In genomic region chr5:154158379-154158738, GRCh38 we compare ENCODE assay signal across 27 cellular contexts.
"Had no signal": no experiment of that assay in that cellular context is flagged by ENCODE, and none has a peak within 500 bp of the region (broad histone marks: within the 10 kb centered on the region; RNA-seq: fewer than 3 reads in every experiment).

No MANE protein-coding gene starts in this region.

- FAIRE-seq: islet of Langerhans, kidney had no signal

- DNase-seq: cerebellar nuclear complex; colonic mucosa; cortex of kidney; effector CD8-positive, alpha-beta T cell; effector memory CD8-positive, alpha-beta T cell; erythroblast; esophagus squamous epithelium; foreskin fibroblast; foreskin melanocyte; gastrocnemius medialis; glutamatergic neuron; head of caudate nucleus; heart right ventricle; hippocampal formation; kidney; kidney glomerular epithelial cell; left colon; left ventricle myocardium inferior; lower lobe of right lung; mesenchymal stem cell; mucosa of descending colon had no signal

- H3K27ac ChIP-seq: colonic mucosa, epithelial cell of prostate, esophagus squamous epithelium, gastrocnemius medialis, heart right ventricle, left ventricle myocardium inferior, lower lobe of right lung had no signal

- H3K27ac Mint-ChIP-seq: dendritic cell treated with granulocyte-macrophage colony-stimulating factor and Interleukin-4, amounts not matched to agents 40 ng/mL and 50 ng/mL, for 4 days; effector memory CD8-positive, alpha-beta T cell; mesothelial cell of epicardium had no signal

- H3K9me3 ChIP-seq: colonic mucosa, esophagus squamous epithelium, gastrocnemius medialis, heart right ventricle, left ventricle myocardium inferior, lower lobe of right lung, mucosa of descending colon had no signal

- ATAC-seq: effector memory CD8-positive, alpha-beta T cell; esophagus mucosa; gastrocnemius medialis; left colon; left lobe of liver; lower lobe of right lung; mucosa of descending colon had no signal

- H3K36me3 Mint-ChIP-seq: mesothelial cell of epicardium had no signal

- H3K36me3 ChIP-seq: colonic mucosa, esophagus squamous epithelium, gastrocnemius medialis, heart right ventricle, left ventricle myocardium inferior, lower lobe of right lung had no signal

- H3K4me3 Mint-ChIP-seq: dendritic cell treated with granulocyte-macrophage colony-stimulating factor and Interleukin-4, amounts not matched to agents 40 ng/mL and 50 ng/mL, for 4 days; effector memory CD8-positive, alpha-beta T cell; mesothelial cell of epicardium had no signal

- H3K4me1 ChIP-seq: colonic mucosa, esophagus squamous epithelium, gastrocnemius medialis, lower lobe of right lung had no signal

- H3K4me3 ChIP-seq: colonic mucosa, esophagus squamous epithelium, gastrocnemius medialis, heart right ventricle, left ventricle myocardium inferior, lower lobe of right lung, mucosa of descending colon had no signal

- H3K9me3 Mint-ChIP-seq: dendritic cell treated with granulocyte-macrophage colony-stimulating factor and Interleukin-4, amounts not matched to agents 40 ng/mL and 50 ng/mL, for 4 days; effector memory CD8-positive, alpha-beta T cell; mesothelial cell of epicardium had no signal

- H3K27me3 ChIP-seq: colonic mucosa, gastrocnemius medialis, heart right ventricle had no signal
